In genomic region chr20:11432407-11432806, GRCh38 we compare ENCODE assay signal across 13 cellular contexts.
DNase-seq lines count a peak whose midpoint lies in the region; ATAC-seq, FAIRE-seq and TF ChIP-seq lines count a peak whose summit lies in the region.
"Had no signal": no experiment of that assay in that cellular context is flagged by ENCODE, and none has a peak within 500 bp of the region (broad histone marks: within the 10 kb centered on the region; RNA-seq: fewer than 3 reads in every experiment).

No MANE protein-coding gene starts in this region.

- POLR2A ChIA-PET in SK-N-SH (lab: Yijun Ruan, JAX) = no interaction called here

- no peak overlapping the region for H3K4me2 ChIP-seq in SK-N-SH

- peaks cover 6% of the 10 kb centered on the region for H3F3A ChIP-seq in SK-N-SH (replicated peaks; ENCODE audit: insufficient read depth)

- no peaks in the 10 kb centered on the region for H3K27me3 Mint-ChIP-seq in stimulated activated memory B cell treated with anti-CD40 and anti-IgM and Interleukin-4, amounts not matched to agents 10 μg/mL and 1 μg/mL and 100 μg/mL, for 72 hours

- TF ChIP-seq EP300 in SK-N-SH (IDR thresholded peaks at IDR 0.05; ENCODE audit: borderline replicate concordance in 1 of 2, low read depth in 1 of 2, low read length in 1 of 2) = no peak

- H3K36me3 Mint-ChIP-seq in stimulated activated memory B cell treated with anti-CD40 and anti-IgM and Interleukin-4, amounts not matched to agents 10 μg/mL and 1 μg/mL and 100 μg/mL, for 72 hours = no peaks in the 10 kb centered on the region

- peaks cover 14% of the 10 kb centered on the region for H3K9me3 Mint-ChIP-seq in stimulated activated memory B cell treated with anti-CD40 and anti-IgM and Interleukin-4, amounts not matched to agents 10 μg/mL and 1 μg/mL and 100 μg/mL, for 72 hours

- ATAC-seq in stimulated activated memory B cell treated with anti-CD40 and anti-IgM and Interleukin-4, amounts not matched to agents 10 μg/mL and 1 μg/mL and 100 μg/mL, for 72 hours = no peak

- no peak overlapping the region for H3K27ac Mint-ChIP-seq in stimulated activated memory B cell treated with anti-CD40 and anti-IgM and Interleukin-4, amounts not matched to agents 10 μg/mL and 1 μg/mL and 100 μg/mL, for 72 hours
- H3K27ac Mint-ChIP-seq: H9 had no signal

- TF ChIP-seq CTCF in SK-N-SH (IDR thresholded peaks at IDR 0.05) = no peak

- H3K9ac ChIP-seq in SK-N-SH = no peak overlapping the region

- peaks cover 0 to 3% of the 10 kb centered on the region in 2 experiments; a peak in 1 of 4 replicates for H3K4me1 ChIP-seq in SK-N-SH (ENCODE audit: control insufficient read depth in 1 of 2, insufficient read depth in 2 of 2, low read depth in 1 of 2, low read length in 1 of 2)
- H3K4me1 ChIP-seq: sigmoid colon had no signal

- H3K36me3 ChIP-seq in SK-N-SH (replicated peaks in 1 of 2; ENCODE audit: control insufficient read depth in 1 of 2, insufficient read depth in 2 of 2, low read length in 1 of 2) = no peaks in the 10 kb centered on the region
- H3K36me3 ChIP-seq: sigmoid colon had no signal

- peak; percentile 1 for DNase-seq in NCI-H2029 (lab: John Stamatoyannopoulos, UW)
- no peak for DNase-seq in NCI-H2029 treated with DMSO at 0.1 percent for 48 hours (lab: John Stamatoyannopoulos, UW)
- DNase-seq in SK-N-SH = no peak
- peak; percentile 38 for DNase-seq in fibroblast of gingiva (ENCODE audit: low read depth)
- peak; percentile 44 for DNase-seq in urothelium cell line (ENCODE audit: low spot score)
- no peak for DNase-seq in superior temporal gyrus (ENCODE audit: extremely low spot score)
- no peak for DNase-seq in SKM-1 treated with dmso at 0.1 percent for 144 hours (lab: John Stamatoyannopoulos, UW; ENCODE audit: unreplicated experiment)
- DNase-seq: 8988T; Caco-2; central memory CD4-positive, alpha-beta T cell; H9; sigmoid colon had no signal

- H3K27me3 ChIP-seq in SK-N-SH (ENCODE audit: insufficient read depth) = no peaks in the 10 kb centered on the region
- H3K27me3 ChIP-seq: sigmoid colon had no signal

- no peaks in the 10 kb centered on the region for H3K9me2 ChIP-seq in SK-N-SH

- H2AFZ ChIP-seq in SK-N-SH (ENCODE audit: low read depth) = no peak overlapping the region

- H3K4me1 Mint-ChIP-seq in stimulated activated memory B cell treated with anti-CD40 and anti-IgM and Interleukin-4, amounts not matched to agents 10 μg/mL and 1 μg/mL and 100 μg/mL, for 72 hours = no peaks in the 10 kb centered on the region

- 8% methylated on average over 3 of the region's 3 CpGs for WGBS in SK-N-SH (ENCODE audit: low lambda C conversion rate)

- no peak overlapping the region for H3K27ac ChIP-seq in SK-N-SH (ENCODE audit: low read depth in 2 of 2, low read length in 1 of 2)
- H3K27ac ChIP-seq: sigmoid colon had no signal

- no peak for TF ChIP-seq RAD21 in SK-N-SH (IDR thresholded peaks at IDR 0.05; ENCODE audit: low read length)

- no peaks in the 10 kb centered on the region for H4K20me1 ChIP-seq in SK-N-SH (ENCODE audit: insufficient read depth)

- no peaks in the 10 kb centered on the region for H3K79me2 ChIP-seq in SK-N-SH (ENCODE audit: insufficient read depth)

- no peak for FAIRE-seq in urothelium cell line (lab: Jason Lieb, UNC)

- no peak overlapping the region for H3K4me3 Mint-ChIP-seq in stimulated activated memory B cell treated with anti-CD40 and anti-IgM and Interleukin-4, amounts not matched to agents 10 μg/mL and 1 μg/mL and 100 μg/mL, for 72 hours
- H3K4me3 Mint-ChIP-seq: H9 had no signal

- H3K9me3 ChIP-seq in SK-N-SH = no peaks in the 10 kb centered on the region

- CTCF ChIA-PET in SK-N-SH (lab: Yijun Ruan, JAX) = no interaction called here

- no peak overlapping the region for H3K4me3 ChIP-seq in SK-N-SH (ENCODE audit: low read depth in 2 of 2, low read length in 1 of 2)
- H3K4me3 ChIP-seq: sigmoid colon had no signal

TF ChIP-seq in SK-N-SH, 30 proteins besides CTCF, POLR2A, EP300 and RAD21:
- TF ChIP-seq NFIC (IDR thresholded peaks at IDR 0.05; ENCODE audit: borderline replicate concordance) (peak; percentile 28; the same call in 1 of the 2 replicates), FOSL2 (IDR thresholded peaks at IDR 0.05; ENCODE audit: borderline replicate concordance, low read depth) (no peak)

Comparison
In these comparisons a context has a peak if more than half of its experiments do, and no peak if none do; other contexts are left out.
1. DNase-seq: peak in NCI-H2029 (single experiment), fibroblast of gingiva (single experiment) and urothelium cell line (single experiment); none in NCI-H2029 treated with DMSO at 0.1 percent for 48 hours (single experiment), SK-N-SH (single experiment), superior temporal gyrus (single experiment) and SKM-1 treated with dmso at 0.1 percent for 144 hours (single experiment).